In genomic region chr18:67600781-67601180, GRCh38 we compare ENCODE assay signal across 23 cellular contexts.
A peak's percentile ranks its signal among the peaks of the same experiment; 100 is the strongest.
DNase-seq lines count a peak whose midpoint lies in the region; ATAC-seq and TF ChIP-seq lines count a peak whose summit lies in the region.
"Had no signal": no experiment of that assay in that cellular context is flagged by ENCODE, and none has a peak within 500 bp of the region (broad histone marks: within the 10 kb centered on the region; RNA-seq: fewer than 3 reads in every experiment).

No MANE protein-coding gene starts in this region.

- H3K36me3 Mint-ChIP-seq in Calu3 (ENCODE audit: insufficient read depth, unreplicated experiment), result no peaks in the 10 kb centered on the region
- H3K36me3 Mint-ChIP-seq in chondrocyte (ENCODE audit: low read depth), result peaks cover 3% of the 10 kb centered on the region
- H3K36me3 Mint-ChIP-seq: activated naive CD4-positive, alpha-beta T cell treated with anti-CD3 and anti-CD28 coated beads, Interleukin-2, amount 50 U/mL, for 72 hours had no signal

- WGBS in mesodermal cell (ENCODE audit: insufficient coverage in 2 of 2), 2 experiments, result no CpG with 5 or more reads among the region's 1 CpG

- no peak overlapping the region for H3K4me3 ChIP-seq in OCI-LY3 (ENCODE audit: low read length)
- no peak overlapping the region for H3K4me3 ChIP-seq in mesodermal cell (ENCODE audit: extremely low read depth, insufficient read depth, low read length, poor library complexity, severe bottlenecking)
- H3K4me3 ChIP-seq: lower lobe of right lung, ovary had no signal

- intact Hi-C loops in Calu3 (cut with micrococcal nuclease; ENCODE audit: unreplicated experiment), result loop anchor here (1.0 kb wide), 1 partner anchor 21 kb away; no protein-coding TSS in a partner anchor

- H2AFZ ChIP-seq in OCI-LY3 (ENCODE audit: low read depth, low read length), result 0 out of 2 replicates have a peak overlapping the region, but pooled peaks have one; percentile 1

- H3K4me1 ChIP-seq in OCI-LY3 (ENCODE audit: low read length), result peaks cover 7% of the 10 kb centered on the region
- H3K4me1 ChIP-seq in mesodermal cell (ENCODE audit: control insufficient read depth, insufficient read depth, low read length, poor library complexity, severe bottlenecking), result peaks cover 11% of the 10 kb centered on the region
- H3K4me1 ChIP-seq: lower lobe of right lung had no signal

- H3K9ac ChIP-seq in OCI-LY3 (ENCODE audit: low read length), result no peak overlapping the region

- no peaks in the 10 kb centered on the region for H3K27me3 Mint-ChIP-seq in Calu3 (ENCODE audit: unreplicated experiment)
- no peaks in the 10 kb centered on the region for H3K27me3 Mint-ChIP-seq in chondrocyte (ENCODE audit: low read depth)
- H3K27me3 Mint-ChIP-seq: naive B cell had no signal

- H3K9me3 Mint-ChIP-seq in Calu3 (ENCODE audit: low read depth, unreplicated experiment) (peaks cover 9% of the 10 kb centered on the region), chondrocyte (ENCODE audit: low read depth) (peaks cover 15% of the 10 kb centered on the region)
- H3K9me3 Mint-ChIP-seq: activated T-helper 17 cell treated with anti-CD3 and anti-CD28 coated beads, Interleukin-2, amount 50 U/mL, for 72 hours had no signal

- BruUV-seq in Calu3 (replicated peaks; lab: Mats Ljungman, UMichigan), result no TSS peak

- no peaks in the 10 kb centered on the region for H3K79me2 ChIP-seq in OCI-LY3 (ENCODE audit: low read length)

- peaks cover 4% of the 10 kb centered on the region for H3K9me3 ChIP-seq in OCI-LY3 (ENCODE audit: insufficient read depth, low read length)
- peaks cover 5% of the 10 kb centered on the region for H3K9me3 ChIP-seq in mesodermal cell (ENCODE audit: control insufficient read depth, low read length)
- H3K9me3 ChIP-seq: lower lobe of right lung, ovary had no signal

- ATAC-seq in HG02981 (IDR thresholded peaks at IDR 0.05; ENCODE audit: unreplicated experiment) (no peak), GM19395 (IDR thresholded peaks at IDR 0.05; ENCODE audit: unreplicated experiment) (no peak)
- ATAC-seq: activated naive CD4-positive, alpha-beta T cell treated with anti-CD3 and anti-CD28 coated beads, Interleukin-2, amount 50 U/mL, for 72 hours; activated T-helper 17 cell treated with anti-CD3 and anti-CD28 coated beads, Interleukin-2, amount 50 U/mL, for 72 hours had no signal

- TF ChIP-seq CTCF in Calu3 (IDR thresholded peaks at IDR 0.05; ENCODE audit: unreplicated experiment) (no peak), OCI-LY3 (IDR thresholded peaks at IDR 0.05; ENCODE audit: low read depth, low read length) (no peak), chondrocyte (IDR thresholded peaks at IDR 0.05) (no peak)

- no peaks in the 10 kb centered on the region for H3K27me3 ChIP-seq in OCI-LY3 (ENCODE audit: low read depth, low read length)
- H3K27me3 ChIP-seq: ovary had no signal

- H3K4me2 ChIP-seq in OCI-LY3 (ENCODE audit: low read length), result no peak overlapping the region

- H3K27ac ChIP-seq in OCI-LY3 (ENCODE audit: low read length) (no peak overlapping the region), mesodermal cell (ENCODE audit: low read depth, low read length, severe bottlenecking) (peak overlapping the region; percentile 0)
- H3K27ac ChIP-seq: lower lobe of right lung, ovary had no signal

- H3K27ac Mint-ChIP-seq in Calu3 (ENCODE audit: unreplicated experiment), result peak overlapping the region; percentile 53
- H3K27ac Mint-ChIP-seq in chondrocyte (ENCODE audit: unreplicated experiment), result peak overlapping the region; percentile 81
- H3K27ac Mint-ChIP-seq: activated naive CD4-positive, alpha-beta T cell treated with anti-CD3 and anti-CD28 coated beads, Interleukin-2, amount 50 U/mL, for 72 hours; activated T-helper 17 cell treated with anti-CD3 and anti-CD28 coated beads, Interleukin-2, amount 50 U/mL, for 72 hours; naive B cell had no signal

- DNase-seq in Calu3 (no peak), chondrocyte (ENCODE audit: low spot score) (no peak), hippocampal formation (lab: John Stamatoyannopoulos, UW) (no peak), mesenteric fat pad (ENCODE audit: low spot score) (no peak)
- DNase-seq: ACHN; activated CD8-positive, alpha-beta memory T cell treated with anti-CD3 and anti-CD28 coated beads, Interleukin-2, amount 50 U/mL, for 48 hours; aorta; cerebellar nuclear complex; effector CD4-positive, alpha-beta T cell; lower lobe of right lung; naive B cell; NCI-H187; NCI-H526; ovary; stimulated activated CD4-positive, alpha-beta T cell treated with anti-CD3 and anti-CD28 coated beads, Interleukin-12 subunit alpha, Interleukin-12 subunit beta, amount 100 ng/mL, for 4 hours; stimulated activated CD4-positive, alpha-beta T cell treated with anti-CD3 and anti-CD28 coated beads, Interleukin-4, amount 100 ng/mL, for 24 hours; stimulated activated naive CD4-positive, alpha-beta T cell had no signal

- H3K36me3 ChIP-seq in OCI-LY3 (replicated peaks; ENCODE audit: low read depth, low read length), result no peaks in the 10 kb centered on the region
- no peaks in the 10 kb centered on the region for H3K36me3 ChIP-seq in mesodermal cell (ENCODE audit: control insufficient read depth, insufficient read depth, low read length)
- H3K36me3 ChIP-seq: lower lobe of right lung, ovary had no signal

- CTCF ChIA-PET in Calu3 (lab: Charles Lee), result interaction anchor here (1.5 kb wide), 1 partner anchor 19 kb away, joined by 4 read pairs; no protein-coding TSS in a partner anchor

- no peaks in the 10 kb centered on the region for H4K20me1 ChIP-seq in OCI-LY3 (ENCODE audit: insufficient read depth, low read length)

- H3K4me3 Mint-ChIP-seq in Calu3 (ENCODE audit: low read depth, unreplicated experiment) (peak overlapping the region; percentile 30), chondrocyte (ENCODE audit: unreplicated experiment) (no peak overlapping the region)
- H3K4me3 Mint-ChIP-seq: activated T-helper 17 cell treated with anti-CD3 and anti-CD28 coated beads, Interleukin-2, amount 50 U/mL, for 72 hours; naive B cell had no signal

- peaks cover 54% of the 10 kb centered on the region for H3K4me1 Mint-ChIP-seq in Calu3 (ENCODE audit: low read depth, unreplicated experiment)
- peaks cover 41% of the 10 kb centered on the region for H3K4me1 Mint-ChIP-seq in chondrocyte (ENCODE audit: low read depth)
- H3K4me1 Mint-ChIP-seq: activated T-helper 17 cell treated with anti-CD3 and anti-CD28 coated beads, Interleukin-2, amount 50 U/mL, for 72 hours had no signal
